ENCODE assay signal across 8 cellular contexts in genomic region chr11:65506770-65507485, GRCh38. TPM values are rescaled to one million over a fixed set of nuclear protein-coding genes. Genes with fewer than 3 reads are reported as not detected.
A peak's percentile ranks its signal among the peaks of the same experiment; 100 is the strongest.
DNase-seq lines count a peak whose midpoint lies in the region; ATAC-seq lines count a peak whose summit lies in the region.

No MANE protein-coding gene starts in this region.

- H3K36me3 Mint-ChIP-seq in T-helper 17 cell (ENCODE audit: low read depth) = peaks cover 23% of the 10 kb centered on the region

- H3K4me1 ChIP-seq in duodenal mucosa (ENCODE audit: control insufficient read depth in 1 of 2, insufficient read depth in 2 of 2, low read length in 2 of 2) = peaks cover 27 to 28% of the 10 kb centered on the region in 2 donors
- peaks cover 34% of the 10 kb centered on the region for H3K4me1 ChIP-seq in muscle layer of colon (ENCODE audit: insufficient read depth, low read length)
- H3K4me1 ChIP-seq in aorta (ENCODE audit: control insufficient read depth in 1 of 2, insufficient read depth in 2 of 2, low read length in 2 of 2) = peaks cover 0 to 2% of the 10 kb centered on the region in 2 donors

- H3K27me3 Mint-ChIP-seq in T-helper 17 cell = no peaks in the 10 kb centered on the region

- H3K4me3 Mint-ChIP-seq in T-helper 17 cell = no peak overlapping the region

- H3K9me3 ChIP-seq in T-helper 17 cell (ENCODE audit: control insufficient read depth, low read length, poor library complexity, severe bottlenecking) (no peaks in the 10 kb centered on the region), duodenal mucosa (ENCODE audit: control insufficient read depth in 1 of 2, low read length in 2 of 2) (no peaks in the 10 kb centered on the region), muscle layer of colon (ENCODE audit: low read length) (no peaks in the 10 kb centered on the region), aorta (ENCODE audit: control insufficient read depth, low read length) (no peaks in the 10 kb centered on the region)

- H3K27ac Mint-ChIP-seq in T-helper 17 cell = no peak overlapping the region

- H3K36me3 ChIP-seq in duodenal mucosa (ENCODE audit: control insufficient read depth in 1 of 2, insufficient read depth in 2 of 2, low read length in 2 of 2) (peaks cover 44 to 45% of the 10 kb centered on the region in 2 donors), muscle layer of colon (ENCODE audit: insufficient read depth, low read length) (peaks cover 47% of the 10 kb centered on the region), aorta (ENCODE audit: control insufficient read depth in 1 of 2, insufficient read depth in 2 of 2, low read length in 1 of 2) (peaks cover 12 to 15% of the 10 kb centered on the region in 2 donors)

- intact Hi-C loops in aorta (cut with DNase I) = loop anchor here (5.0 kb wide), 1 partner anchor 35 kb away; no protein-coding TSS in a partner anchor

- H3K27me3 ChIP-seq in duodenal mucosa (ENCODE audit: control insufficient read depth in 1 of 2, insufficient read depth in 2 of 2, low read length in 2 of 2) (no peaks in the 10 kb centered on the region), muscle layer of colon (ENCODE audit: control insufficient read depth in 1 of 2, insufficient read depth in 2 of 2, low read length in 2 of 2) (no peaks in the 10 kb centered on the region), aorta (ENCODE audit: control insufficient read depth in 1 of 2, insufficient read depth in 2 of 2, low read length in 1 of 2) (no peaks in the 10 kb centered on the region)

- peaks cover 57% of the 10 kb centered on the region for H3K4me1 Mint-ChIP-seq in T-helper 17 cell

- H3K27ac ChIP-seq in duodenal mucosa (ENCODE audit: low read depth, low read length) = peak overlapping the region; percentile 56
- peak overlapping the region; percentile 91 for H3K27ac ChIP-seq in muscle layer of colon (ENCODE audit: low read depth, low read length)
- H3K27ac ChIP-seq in aorta (ENCODE audit: low read depth in 1 of 2, low read length in 2 of 2) = peak overlapping the region; percentile 50 to 59

- H3K4me3 ChIP-seq in duodenal mucosa (ENCODE audit: low read depth in 1 of 2, low read length in 2 of 2) (peak overlapping the region; percentile 13 to 91), muscle layer of colon (ENCODE audit: low read depth in 1 of 2, low read length in 2 of 2) (peak overlapping the region in 1 of 2 donors; percentile 97), aorta (ENCODE audit: low read length in 2 of 2) (no peak overlapping the region)

- DNase-seq in DMS153 treated with DMSO at 0.1 percent for 48 hours (lab: John Stamatoyannopoulos, UW; ENCODE audit: unreplicated experiment) (peak; percentile 92), HK-2 (ENCODE audit: unreplicated experiment) (peak; percentile 84), T-helper 17 cell (no peak), aorta (peak; percentile 69 to 78), NCI-H510A (lab: John Stamatoyannopoulos, UW) (no peak)

- H3K9ac ChIP-seq in duodenal mucosa (ENCODE audit: low read depth in 1 of 2, low read length in 2 of 2) = peak overlapping the region; percentile 33 to 100
- peak overlapping the region; percentile 100 for H3K9ac ChIP-seq in muscle layer of colon (ENCODE audit: low read length)

- WGBS in aorta, 2 donors = 4 to 6% methylated on average over 7 of the region's 7 CpGs

- peak; percentile 36 for ATAC-seq in GM19463 (IDR thresholded peaks at IDR 0.05; ENCODE audit: unreplicated experiment)
- peak; percentile 50 for ATAC-seq in T-helper 17 cell
- ATAC-seq in aorta (ENCODE audit: low FRiP score) = peak; percentile 53

RNA-seq across cellular contexts. Expression of gene MALAT1, which starts 8.1 kb away (rescaled TPM):
- over 10,000 TPM; 25,853 to 29,025 TPM for total RNA-seq in T-helper 17 cell
- over 10,000 TPM; 16,103 to 18,225 TPM for total RNA-seq in aorta
- 100 to 1,000 TPM; 228 to 370 TPM for polyA plus RNA-seq in aorta

RNA-seq across cellular contexts. Expression of gene SCYL1, which starts 18.0 kb away (rescaled TPM):
- 10 to 100 TPM; 56.6 to 61.7 TPM for total RNA-seq in T-helper 17 cell
- 10 to 100 TPM; 74.0 to 74.4 TPM for total RNA-seq in aorta
- 10 to 100 TPM; 31.3 to 98.9 TPM for polyA plus RNA-seq in aorta

RNA-seq across cellular contexts. Expression of gene LTBP3, which starts 51.2 kb away (rescaled TPM):
- total RNA-seq in T-helper 17 cell = 100 to 1,000 TPM; 123 to 187 TPM
- 100 to 1,000 TPM; 280 to 473 TPM for total RNA-seq in aorta
- polyA plus RNA-seq in aorta = 100 to 1,000 TPM in 1 of 2 donors, 10 to 100 TPM in 1; 40.1 to 467 TPM

Comparison
In these comparisons a context has a peak if more than half of its experiments do, and no peak if none do; other contexts are left out.
1. DNase-seq: peak in DMS153 treated with DMSO at 0.1 percent for 48 hours (single experiment), HK-2 (single experiment) and aorta (2 of 2); none in T-helper 17 cell (0 of 3) and NCI-H510A (single experiment).
2. H3K4me3 ChIP-seq: peak in duodenal mucosa (2 of 2); none in aorta (0 of 2).
3. Peak in every context shown above with its lines, with median percentiles within 50 percentile points of each other: ATAC-seq and H3K27ac ChIP-seq.